ENCODE assay signal across 1 cellular context in genomic region chr17:64129515-64129764, GRCh38.
TF ChIP-seq lines count a peak whose summit lies in the region.

No MANE protein-coding gene starts in this region.

TF ChIP-seq in GM23338, 12 proteins besides CTCF, POLR2A, EP300 and RAD21 (continued from another document):
- TF ChIP-seq, protein P1, sequence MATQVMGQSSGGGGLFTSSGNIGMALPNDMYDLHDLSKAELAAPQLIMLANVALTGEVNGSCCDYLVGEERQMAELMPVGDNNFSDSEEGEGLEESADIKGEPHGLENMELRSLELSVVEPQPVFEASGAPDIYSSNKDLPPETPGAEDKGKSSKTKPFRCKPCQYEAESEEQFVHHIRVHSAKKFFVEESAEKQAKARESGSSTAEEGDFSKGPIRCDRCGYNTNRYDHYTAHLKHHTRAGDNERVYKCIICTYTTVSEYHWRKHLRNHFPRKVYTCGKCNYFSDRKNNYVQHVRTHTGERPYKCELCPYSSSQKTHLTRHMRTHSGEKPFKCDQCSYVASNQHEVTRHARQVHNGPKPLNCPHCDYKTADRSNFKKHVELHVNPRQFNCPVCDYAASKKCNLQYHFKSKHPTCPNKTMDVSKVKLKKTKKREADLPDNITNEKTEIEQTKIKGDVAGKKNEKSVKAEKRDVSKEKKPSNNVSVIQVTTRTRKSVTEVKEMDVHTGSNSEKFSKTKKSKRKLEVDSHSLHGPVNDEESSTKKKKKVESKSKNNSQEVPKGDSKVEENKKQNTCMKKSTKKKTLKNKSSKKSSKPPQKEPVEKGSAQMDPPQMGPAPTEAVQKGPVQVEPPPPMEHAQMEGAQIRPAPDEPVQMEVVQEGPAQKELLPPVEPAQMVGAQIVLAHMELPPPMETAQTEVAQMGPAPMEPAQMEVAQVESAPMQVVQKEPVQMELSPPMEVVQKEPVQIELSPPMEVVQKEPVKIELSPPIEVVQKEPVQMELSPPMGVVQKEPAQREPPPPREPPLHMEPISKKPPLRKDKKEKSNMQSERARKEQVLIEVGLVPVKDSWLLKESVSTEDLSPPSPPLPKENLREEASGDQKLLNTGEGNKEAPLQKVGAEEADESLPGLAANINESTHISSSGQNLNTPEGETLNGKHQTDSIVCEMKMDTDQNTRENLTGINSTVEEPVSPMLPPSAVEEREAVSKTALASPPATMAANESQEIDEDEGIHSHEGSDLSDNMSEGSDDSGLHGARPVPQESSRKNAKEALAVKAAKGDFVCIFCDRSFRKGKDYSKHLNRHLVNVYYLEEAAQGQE (IDR thresholded peaks at IDR 0.05; ENCODE audit: unreplicated experiment): no peak
- no peak for TF ChIP-seq ZNF114 (CRISPR knock-in tag; IDR thresholded peaks at IDR 0.05)
- TF ChIP-seq STAT1 (IDR thresholded peaks at IDR 0.05; ENCODE audit: unreplicated experiment): no peak
- TF ChIP-seq JUNB (IDR thresholded peaks at IDR 0.05; ENCODE audit: unreplicated experiment): no peak
- TF ChIP-seq EZH2phosphoT487 (IDR thresholded peaks at IDR 0.05; ENCODE audit: unreplicated experiment): no peak
TF ChIP-seq in GM23338: peak in this region for 0.
